6 cellular contexts compared by ENCODE assay signal in genomic region chr6:34407915-34408314, GRCh38. TPM values are rescaled to one million over a fixed set of nuclear protein-coding genes. Genes with fewer than 3 reads are reported as not detected.
"Had no signal": no experiment of that assay in that cellular context is flagged by ENCODE, and none has a peak within 500 bp of the region (broad histone marks: within the 10 kb centered on the region; RNA-seq: fewer than 3 reads in every experiment).

No MANE protein-coding gene starts in this region.

RNA-seq across cellular contexts. Expression of gene PACSIN1, which starts 58.0 kb away (rescaled TPM):
- total RNA-seq: left lobe of liver, lower lobe of right lung, lung microvascular endothelial cell, mammary epithelial cell, mesenteric fat pad had no signal
- polyA plus RNA-seq: keratinocyte had no signal
